In genomic region chr17:4199818-4200402, GRCh38 we compare ENCODE assay signal across 8 cellular contexts. TPM values are rescaled to one million over a fixed set of nuclear protein-coding genes. Genes with fewer than 3 reads are reported as not detected.
A peak's percentile ranks its signal among the peaks of the same experiment; 100 is the strongest.
DNase-seq lines count a peak whose midpoint lies in the region; ATAC-seq, FAIRE-seq and TF ChIP-seq lines count a peak whose summit lies in the region.

No MANE protein-coding gene starts in this region.

- no peak overlapping the region for H3K4me3 Mint-ChIP-seq in astrocyte (ENCODE audit: unreplicated experiment)
- no peak overlapping the region for H3K4me3 Mint-ChIP-seq in stimulated activated naive B cell treated with anti-CD40 and anti-IgM and Interleukin-4, amounts not matched to agents 10 μg/mL and 1 μg/mL and 100 μg/mL, for 72 hours

- DNase-seq in AG10803 (ENCODE audit: low read depth) (peak; percentile 34), NCI-H526 treated with DMSO at 0.1 percent for 48 hours (lab: John Stamatoyannopoulos, UW) (peak; percentile 0), astrocyte (ENCODE audit: low read depth) (no peak), inferior parietal cortex (ENCODE audit: extremely low spot score) (peak; percentile 36)
- no peak for DNase-seq in stimulated activated naive B cell treated with anti-CD40 and anti-IgM and Interleukin-4, amounts not matched to agents 10 μg/mL and 1 μg/mL and 100 μg/mL, for 72 hours

- H3K9ac ChIP-seq in astrocyte (ENCODE audit: low read length) = no peak overlapping the region

- peaks cover 28% of the 10 kb centered on the region for H3K4me1 ChIP-seq in astrocyte (ENCODE audit: insufficient read depth, low read length)

- peaks cover 50% of the 10 kb centered on the region for H4K20me1 ChIP-seq in astrocyte (ENCODE audit: insufficient read depth, low read length)

- no peak overlapping the region for H3K27ac ChIP-seq in astrocyte (ENCODE audit: low read depth, low read length)

- H3K4me1 Mint-ChIP-seq in astrocyte (ENCODE audit: low read depth, unreplicated experiment) = peaks cover 17% of the 10 kb centered on the region
- no peaks in the 10 kb centered on the region for H3K4me1 Mint-ChIP-seq in stimulated activated naive B cell treated with anti-CD40 and anti-IgM and Interleukin-4, amounts not matched to agents 10 μg/mL and 1 μg/mL and 100 μg/mL, for 72 hours

- H3K27me3 ChIP-seq in astrocyte (ENCODE audit: insufficient read depth, low read length) = no peaks in the 10 kb centered on the region

- H3K9me3 ChIP-seq in astrocyte (ENCODE audit: insufficient read depth, low read depth, low read length) = no peaks in the 10 kb centered on the region

- H3K79me2 ChIP-seq in astrocyte (ENCODE audit: insufficient read depth, low read length) = no peaks in the 10 kb centered on the region

- H3K9me3 Mint-ChIP-seq in astrocyte (ENCODE audit: unreplicated experiment) = no peaks in the 10 kb centered on the region
- H3K9me3 Mint-ChIP-seq in stimulated activated naive B cell treated with anti-CD40 and anti-IgM and Interleukin-4, amounts not matched to agents 10 μg/mL and 1 μg/mL and 100 μg/mL, for 72 hours = no peaks in the 10 kb centered on the region

- peak; percentile 45 to 50 for ATAC-seq in stimulated activated naive B cell treated with anti-CD40 and anti-IgM and Interleukin-4, amounts not matched to agents 10 μg/mL and 1 μg/mL and 100 μg/mL, for 72 hours (replicated peaks)
- ATAC-seq in GM18861 (IDR thresholded peaks at IDR 0.05; ENCODE audit: unreplicated experiment) (no peak), HG03135 (IDR thresholded peaks at IDR 0.05; ENCODE audit: unreplicated experiment) (no peak)

- peaks cover 8% of the 10 kb centered on the region for H3K36me3 ChIP-seq in astrocyte (ENCODE audit: insufficient read depth, low read length)

- TF ChIP-seq CTCF in AG10803 (conservative IDR thresholded peaks at IDR 0.05; ENCODE audit: low read length) (peak; percentile 81), GM12874 (IDR thresholded peaks at IDR 0.05; ENCODE audit: insufficient read depth, low read depth, low read length) (peak; percentile 74), astrocyte (IDR thresholded peaks at IDR 0.05; ENCODE audit: insufficient read depth, low read depth, low read length) (peak; percentile 82)

- H3K27me3 Mint-ChIP-seq in astrocyte (ENCODE audit: low read depth, unreplicated experiment) = no peaks in the 10 kb centered on the region
- H3K27me3 Mint-ChIP-seq in stimulated activated naive B cell treated with anti-CD40 and anti-IgM and Interleukin-4, amounts not matched to agents 10 μg/mL and 1 μg/mL and 100 μg/mL, for 72 hours = no peaks in the 10 kb centered on the region

- no peak overlapping the region for H2AFZ ChIP-seq in astrocyte (ENCODE audit: low read depth, low read length)

- H3K27ac Mint-ChIP-seq in astrocyte (ENCODE audit: unreplicated experiment) = no peak overlapping the region
- H3K27ac Mint-ChIP-seq in stimulated activated naive B cell treated with anti-CD40 and anti-IgM and Interleukin-4, amounts not matched to agents 10 μg/mL and 1 μg/mL and 100 μg/mL, for 72 hours = no peak overlapping the region

- peaks cover 24% of the 10 kb centered on the region for H3K36me3 Mint-ChIP-seq in astrocyte (ENCODE audit: low read depth, unreplicated experiment)
- H3K36me3 Mint-ChIP-seq in stimulated activated naive B cell treated with anti-CD40 and anti-IgM and Interleukin-4, amounts not matched to agents 10 μg/mL and 1 μg/mL and 100 μg/mL, for 72 hours = peaks cover 26 to 49% of the 10 kb centered on the region in 2 donors

- H3K4me3 ChIP-seq in AG10803 (ENCODE audit: low read length) (no peak overlapping the region), astrocyte (ENCODE audit: insufficient read depth, low read depth, low read length) (no peak overlapping the region)

- no peak overlapping the region for H3K4me2 ChIP-seq in astrocyte (ENCODE audit: low read length)

- FAIRE-seq in astrocyte (lab: Jason Lieb, UNC) = no peak

RNA-seq across cellular contexts. Expression of gene CYB5D2, which starts 56.9 kb away (rescaled TPM):
- 10.8 and 15.4 TPM in 2 replicates for total RNA-seq in astrocyte

RNA-seq across cellular contexts. Expression of gene ZZEF1, which starts 57.1 kb away (rescaled TPM):
- 31.8 and 32.7 TPM in 2 replicates for total RNA-seq in astrocyte

Comparison
In these comparisons a context has a peak if more than half of its experiments do, and no peak if none do; other contexts are left out.
1. DNase-seq: peak in AG10803 (single experiment), NCI-H526 treated with DMSO at 0.1 percent for 48 hours (single experiment) and inferior parietal cortex (single experiment); none in astrocyte (single experiment) and stimulated activated naive B cell treated with anti-CD40 and anti-IgM and Interleukin-4, amounts not matched to agents 10 μg/mL and 1 μg/mL and 100 μg/mL, for 72 hours (single experiment).
2. ATAC-seq: peak in stimulated activated naive B cell treated with anti-CD40 and anti-IgM and Interleukin-4, amounts not matched to agents 10 μg/mL and 1 μg/mL and 100 μg/mL, for 72 hours (2 of 2); none in GM18861 (single experiment) and HG03135 (single experiment).
3. Peak in every context shown above with its lines, with median percentiles within 50 percentile points of each other: CTCF ChIP-seq.